In the genomic region with DNA sequence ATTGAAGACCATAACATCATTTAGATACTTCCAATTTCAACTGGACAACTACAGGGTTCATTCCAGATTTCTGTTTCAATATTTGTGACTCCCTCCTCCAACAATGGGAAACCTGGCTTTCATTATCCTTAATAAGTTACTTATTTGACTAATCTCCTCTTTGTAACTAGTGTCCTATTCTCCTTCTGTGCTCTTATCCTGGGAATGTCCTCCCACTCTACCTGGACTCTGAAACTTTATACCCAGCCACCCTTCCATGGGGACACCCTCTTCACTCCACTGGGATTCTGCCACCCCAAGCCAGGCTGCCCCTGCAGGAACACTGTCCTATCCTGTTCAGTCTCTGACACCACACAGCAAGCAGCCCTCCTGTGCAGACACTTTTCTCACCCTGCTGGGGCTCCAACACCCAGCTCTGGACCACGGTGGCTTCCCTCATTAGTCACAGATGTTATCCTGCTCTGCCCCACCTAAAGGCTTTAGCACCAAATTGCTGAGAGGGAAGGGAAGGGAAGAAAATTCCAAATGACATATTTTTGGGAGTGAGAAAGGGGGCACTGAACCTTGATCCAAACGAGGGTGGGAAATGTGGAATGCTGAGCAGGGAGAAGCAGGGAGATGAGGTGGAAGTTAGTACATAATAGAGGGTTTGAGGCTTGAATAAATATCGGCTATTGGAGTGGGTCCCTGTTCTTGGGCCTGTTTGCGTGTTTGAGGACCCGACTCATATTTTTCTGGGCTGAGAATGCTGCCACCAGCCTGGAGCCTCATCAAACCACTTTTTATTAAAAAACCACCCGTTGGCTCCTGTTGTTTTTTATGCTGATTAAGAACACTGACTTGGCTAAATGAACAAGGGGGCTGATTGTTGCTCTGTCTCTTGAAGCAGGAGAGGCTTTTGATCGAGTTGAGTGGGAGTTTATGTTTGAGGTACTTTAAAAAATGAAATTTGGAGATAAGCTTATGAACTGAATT, we compare ENCODE assay signal across 10 cellular contexts. TPM values are rescaled to one million over a fixed set of nuclear protein-coding genes. Genes with fewer than 3 reads are reported as not detected.
A peak's percentile ranks its signal among the peaks of the same experiment; 100 is the strongest.
DNase-seq lines count a peak whose midpoint lies in the region; TF ChIP-seq lines count a peak whose summit lies in the region.
"Had no signal": no experiment of that assay in that cellular context is flagged by ENCODE, and none has a peak within 500 bp of the region (broad histone marks: within the 10 kb centered on the region; RNA-seq: fewer than 3 reads in every experiment).

No MANE protein-coding gene starts in this region.

- H3K27me3 ChIP-seq in Loucy (ENCODE audit: insufficient read depth, low read length, poor library complexity, severe bottlenecking) (no peaks in the 10 kb centered on the region), colonic mucosa (no peaks in the 10 kb centered on the region)

- H3K27ac Mint-ChIP-seq in brain (peak overlapping the region in 4 of 5 experiments; percentile 21 to 68 (median 62)), nephron progenitor cell (peak overlapping the region; percentile 14)

- H3K4me3 ChIP-seq in Loucy (ENCODE audit: low read length, poor library complexity, severe bottlenecking): peak overlapping the region; percentile 30
- no peak overlapping the region for H3K4me3 ChIP-seq in colonic mucosa

- H3K36me3 Mint-ChIP-seq in brain (no peaks in the 10 kb centered on the region), nephron progenitor cell (ENCODE audit: low read depth) (no peaks in the 10 kb centered on the region)

- H3K9me3 ChIP-seq in Loucy (ENCODE audit: insufficient read depth, low read depth, low read length) (no peaks in the 10 kb centered on the region), colonic mucosa (no peaks in the 10 kb centered on the region)

- peak overlapping the region; percentile 39 for H3K4me2 ChIP-seq in Loucy (ENCODE audit: low read depth, low read length, poor library complexity, severe bottlenecking)

- no peak overlapping the region for H3K9ac ChIP-seq in Loucy (ENCODE audit: low read depth, low read length, poor library complexity, severe bottlenecking)
- H3K9ac ChIP-seq in colonic mucosa (ENCODE audit: low read depth in 2 of 2, low read length in 2 of 2): no peak overlapping the region

- H3K4me1 ChIP-seq in Loucy (ENCODE audit: insufficient read depth, low read length, poor library complexity, severe bottlenecking): peaks cover 16% of the 10 kb centered on the region
- no peaks in the 10 kb centered on the region for H3K4me1 ChIP-seq in colonic mucosa

- H3K4me1 Mint-ChIP-seq in brain: peaks cover 12% of the 10 kb centered on the region
- peaks cover 15% of the 10 kb centered on the region for H3K4me1 Mint-ChIP-seq in nephron progenitor cell

- H3K9me3 Mint-ChIP-seq in brain (peaks cover 0 to 9% (median 2%) of the 10 kb centered on the region in 5 experiments), nephron progenitor cell (peaks cover 14% of the 10 kb centered on the region)

- TF ChIP-seq CTCF in Loucy (conservative IDR thresholded peaks at IDR 0.05; ENCODE audit: low read length) (no peak), brain (conservative IDR thresholded peaks at IDR 0.05) (no peak), nephron progenitor cell (IDR thresholded peaks at IDR 0.05) (no peak), colonic mucosa (IDR thresholded peaks at IDR 0.05) (no peak), GM10266 (IDR thresholded peaks at IDR 0.05; ENCODE audit: control insufficient read depth, insufficient read depth, low read depth, missing control alignments) (no peak)

- H3K36me3 ChIP-seq in Loucy (ENCODE audit: insufficient read depth, low read length) (no peaks in the 10 kb centered on the region), colonic mucosa (no peaks in the 10 kb centered on the region)

- no peaks in the 10 kb centered on the region for H3K9me2 ChIP-seq in Loucy (replicated peaks; ENCODE audit: low read depth, low read length)

- H3K27me3 Mint-ChIP-seq in brain: peaks cover 4% of the 10 kb centered on the region
- peaks cover 13% of the 10 kb centered on the region for H3K27me3 Mint-ChIP-seq in nephron progenitor cell (ENCODE audit: low read depth, poor library complexity)

- H3F3A ChIP-seq in Loucy (ENCODE audit: low read depth): 0 out of 2 replicates have a peak, but pooled peaks cover 3% of the 10 kb centered on the region

- H3K4me3 Mint-ChIP-seq in brain (peak overlapping the region in 1 of 5 experiments; percentile 11), nephron progenitor cell (no peak overlapping the region)

- intact Hi-C loops in colonic mucosa (cut with DNase I): no loop called here

- no peak overlapping the region for H2AFZ ChIP-seq in Loucy (ENCODE audit: low read length)

- DNase-seq in EL: peak; percentile 4
- no peak for DNase-seq in nephron progenitor cell
- DNase-seq in colonic mucosa: no peak
- no peak for DNase-seq in SKM-1 treated with dmso at 0.1 percent for 144 hours (lab: John Stamatoyannopoulos, UW; ENCODE audit: unreplicated experiment)
- no peak for DNase-seq in GM10266 (ENCODE audit: extremely low spot score)
- no peak for DNase-seq in NCI-H510A treated with DMSO at 0.1 percent for 48 hours (lab: John Stamatoyannopoulos, UW)
- DNase-seq: H7; stimulated activated naive CD4-positive, alpha-beta T cell had no signal

- no peak overlapping the region for H3K27ac ChIP-seq in colonic mucosa

- no peaks in the 10 kb centered on the region for H4K20me1 ChIP-seq in Loucy (ENCODE audit: insufficient read depth, low read length, poor library complexity, severe bottlenecking)

- H3K79me2 ChIP-seq in Loucy (ENCODE audit: insufficient read depth, low read length): no peaks in the 10 kb centered on the region

RNA-seq across cellular contexts. Expression of a gene that starts 54.0 kb away (rescaled TPM):
- 71.7 TPM for polyA plus RNA-seq in brain (ENCODE audit: insufficient read depth, low read depth, low replicate concordance)
- 10 to 100 TPM; 30.2 to 48.3 TPM for total RNA-seq in colonic mucosa
